Comparison of ENCODE assay signal across 1 cellular context in the genomic region with DNA sequence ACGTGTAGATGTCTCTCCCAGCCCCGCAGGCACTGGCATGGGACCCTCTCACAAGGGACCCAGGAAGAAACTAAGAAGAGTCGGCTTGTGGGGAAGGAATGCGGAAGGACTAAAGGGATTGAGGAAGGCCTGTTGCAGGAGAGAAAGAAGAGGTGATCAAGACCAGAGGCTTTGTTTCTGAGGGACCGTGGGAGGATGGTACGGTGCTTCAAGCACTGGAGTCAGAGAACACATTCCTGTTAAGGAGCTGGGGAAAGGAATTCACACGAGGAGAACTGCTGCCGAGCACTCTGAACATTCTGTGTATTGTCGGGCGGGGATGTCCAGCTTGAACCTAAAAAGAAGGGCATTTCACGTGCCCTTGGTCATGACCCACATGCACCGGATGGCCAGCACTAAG.
TF ChIP-seq lines count a peak whose summit lies in the region.

No MANE protein-coding gene starts in this region.

TF ChIP-seq in WTC11, 78 proteins besides CTCF, POLR2A, EP300 and RAD21 (continued from another document):
- TF ChIP-seq, protein P1, sequence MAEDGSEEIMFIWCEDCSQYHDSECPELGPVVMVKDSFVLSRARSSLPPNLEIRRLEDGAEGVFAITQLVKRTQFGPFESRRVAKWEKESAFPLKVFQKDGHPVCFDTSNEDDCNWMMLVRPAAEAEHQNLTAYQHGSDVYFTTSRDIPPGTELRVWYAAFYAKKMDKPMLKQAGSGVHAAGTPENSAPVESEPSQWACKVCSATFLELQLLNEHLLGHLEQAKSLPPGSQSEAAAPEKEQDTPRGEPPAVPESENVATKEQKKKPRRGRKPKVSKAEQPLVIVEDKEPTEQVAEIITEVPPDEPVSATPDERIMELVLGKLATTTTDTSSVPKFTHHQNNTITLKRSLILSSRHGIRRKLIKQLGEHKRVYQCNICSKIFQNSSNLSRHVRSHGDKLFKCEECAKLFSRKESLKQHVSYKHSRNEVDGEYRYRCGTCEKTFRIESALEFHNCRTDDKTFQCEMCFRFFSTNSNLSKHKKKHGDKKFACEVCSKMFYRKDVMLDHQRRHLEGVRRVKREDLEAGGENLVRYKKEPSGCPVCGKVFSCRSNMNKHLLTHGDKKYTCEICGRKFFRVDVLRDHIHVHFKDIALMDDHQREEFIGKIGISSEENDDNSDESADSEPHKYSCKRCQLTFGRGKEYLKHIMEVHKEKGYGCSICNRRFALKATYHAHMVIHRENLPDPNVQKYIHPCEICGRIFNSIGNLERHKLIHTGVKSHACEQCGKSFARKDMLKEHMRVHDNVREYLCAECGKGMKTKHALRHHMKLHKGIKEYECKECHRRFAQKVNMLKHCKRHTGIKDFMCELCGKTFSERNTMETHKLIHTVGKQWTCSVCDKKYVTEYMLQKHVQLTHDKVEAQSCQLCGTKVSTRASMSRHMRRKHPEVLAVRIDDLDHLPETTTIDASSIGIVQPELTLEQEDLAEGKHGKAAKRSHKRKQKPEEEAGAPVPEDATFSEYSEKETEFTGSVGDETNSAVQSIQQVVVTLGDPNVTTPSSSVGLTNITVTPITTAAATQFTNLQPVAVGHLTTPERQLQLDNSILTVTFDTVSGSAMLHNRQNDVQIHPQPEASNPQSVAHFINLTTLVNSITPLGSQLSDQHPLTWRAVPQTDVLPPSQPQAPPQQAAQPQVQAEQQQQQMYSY (CRISPR knock-in tag; IDR thresholded peaks at IDR 0.05): no peak
- TF ChIP-seq, protein P2, sequence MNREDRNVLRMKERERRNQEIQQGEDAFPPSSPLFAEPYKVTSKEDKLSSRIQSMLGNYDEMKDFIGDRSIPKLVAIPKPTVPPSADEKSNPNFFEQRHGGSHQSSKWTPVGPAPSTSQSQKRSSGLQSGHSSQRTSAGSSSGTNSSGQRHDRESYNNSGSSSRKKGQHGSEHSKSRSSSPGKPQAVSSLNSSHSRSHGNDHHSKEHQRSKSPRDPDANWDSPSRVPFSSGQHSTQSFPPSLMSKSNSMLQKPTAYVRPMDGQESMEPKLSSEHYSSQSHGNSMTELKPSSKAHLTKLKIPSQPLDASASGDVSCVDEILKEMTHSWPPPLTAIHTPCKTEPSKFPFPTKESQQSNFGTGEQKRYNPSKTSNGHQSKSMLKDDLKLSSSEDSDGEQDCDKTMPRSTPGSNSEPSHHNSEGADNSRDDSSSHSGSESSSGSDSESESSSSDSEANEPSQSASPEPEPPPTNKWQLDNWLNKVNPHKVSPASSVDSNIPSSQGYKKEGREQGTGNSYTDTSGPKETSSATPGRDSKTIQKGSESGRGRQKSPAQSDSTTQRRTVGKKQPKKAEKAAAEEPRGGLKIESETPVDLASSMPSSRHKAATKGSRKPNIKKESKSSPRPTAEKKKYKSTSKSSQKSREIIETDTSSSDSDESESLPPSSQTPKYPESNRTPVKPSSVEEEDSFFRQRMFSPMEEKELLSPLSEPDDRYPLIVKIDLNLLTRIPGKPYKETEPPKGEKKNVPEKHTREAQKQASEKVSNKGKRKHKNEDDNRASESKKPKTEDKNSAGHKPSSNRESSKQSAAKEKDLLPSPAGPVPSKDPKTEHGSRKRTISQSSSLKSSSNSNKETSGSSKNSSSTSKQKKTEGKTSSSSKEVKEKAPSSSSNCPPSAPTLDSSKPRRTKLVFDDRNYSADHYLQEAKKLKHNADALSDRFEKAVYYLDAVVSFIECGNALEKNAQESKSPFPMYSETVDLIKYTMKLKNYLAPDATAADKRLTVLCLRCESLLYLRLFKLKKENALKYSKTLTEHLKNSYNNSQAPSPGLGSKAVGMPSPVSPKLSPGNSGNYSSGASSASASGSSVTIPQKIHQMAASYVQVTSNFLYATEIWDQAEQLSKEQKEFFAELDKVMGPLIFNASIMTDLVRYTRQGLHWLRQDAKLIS (CRISPR knock-in tag; IDR thresholded peaks at IDR 0.05; ENCODE audit: borderline replicate concordance): no peak
- TF ChIP-seq ZNF512 (CRISPR knock-in tag; IDR thresholded peaks at IDR 0.05; ENCODE audit: borderline replicate concordance) (no peak), ZNF423 (CRISPR knock-in tag; IDR thresholded peaks at IDR 0.05) (no peak), TCF7 (CRISPR knock-in tag; IDR thresholded peaks at IDR 0.05; ENCODE audit: low read depth) (no peak), ATF3 (CRISPR knock-in tag; conservative IDR thresholded peaks at IDR 0.05) (no peak), NFYB (CRISPR knock-in tag; conservative IDR thresholded peaks at IDR 0.05; ENCODE audit: low read depth) (no peak), ZNF416 (CRISPR knock-in tag; IDR thresholded peaks at IDR 0.05) (no peak)
- TF ChIP-seq, protein P3, sequence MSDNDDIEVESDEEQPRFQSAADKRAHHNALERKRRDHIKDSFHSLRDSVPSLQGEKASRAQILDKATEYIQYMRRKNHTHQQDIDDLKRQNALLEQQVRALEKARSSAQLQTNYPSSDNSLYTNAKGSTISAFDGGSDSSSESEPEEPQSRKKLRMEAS (CRISPR knock-in tag; IDR thresholded peaks at IDR 0.05): no peak
